ENCODE assay signal across 26 cellular contexts in genomic region chr10:129839285-129840195, GRCh38.
DNase-seq lines count a peak whose midpoint lies in the region; ATAC-seq and TF ChIP-seq lines count a peak whose summit lies in the region.
"Had no signal": no experiment of that assay in that cellular context is flagged by ENCODE, and none has a peak within 500 bp of the region (broad histone marks: within the 10 kb centered on the region; RNA-seq: fewer than 3 reads in every experiment).

No MANE protein-coding gene starts in this region.

- H3K4me2 ChIP-seq in osteoblast (ENCODE audit: insufficient read depth, low read length), result no peak overlapping the region
- H3K4me2 ChIP-seq: BLaER1 had no signal

- H3K4me1 Mint-ChIP-seq in natural killer cell treated with Interleukin-12 subunit alpha and Interleukin-12 subunit beta and Interleukin-15 and Interleukin-18, amount 100 ng/mL, for 72 hours (ENCODE audit: low read depth in 2 of 2), result no peaks in the 10 kb centered on the region
- H3K4me1 Mint-ChIP-seq in natural killer cell, result no peaks in the 10 kb centered on the region
- H3K4me1 Mint-ChIP-seq: CD14-positive monocyte; CD4-positive, alpha-beta memory T cell; CD4-positive, CD25-positive, alpha-beta regulatory T cell; CD8-positive, alpha-beta memory T cell had no signal

- H3K9me3 ChIP-seq in osteoblast (ENCODE audit: low read depth, low read length), result no peaks in the 10 kb centered on the region
- no peaks in the 10 kb centered on the region for H3K9me3 ChIP-seq in upper lobe of right lung
- no peaks in the 10 kb centered on the region for H3K9me3 ChIP-seq in SJCRH30 (replicated peaks)
- H3K9me3 ChIP-seq: BE2C, BLaER1 had no signal

- H3K27me3 Mint-ChIP-seq in natural killer cell treated with Interleukin-12 subunit alpha and Interleukin-12 subunit beta and Interleukin-15 and Interleukin-18, amount 100 ng/mL, for 72 hours, result no peaks in the 10 kb centered on the region
- H3K27me3 Mint-ChIP-seq in natural killer cell (ENCODE audit: low read depth in 2 of 2), result no peaks in the 10 kb centered on the region
- H3K27me3 Mint-ChIP-seq: CD4-positive, alpha-beta memory T cell; CD4-positive, CD25-positive, alpha-beta regulatory T cell; CD8-positive, alpha-beta memory T cell had no signal

- H3K9me3 Mint-ChIP-seq in natural killer cell treated with Interleukin-12 subunit alpha and Interleukin-12 subunit beta and Interleukin-15 and Interleukin-18, amount 100 ng/mL, for 72 hours, result no peaks in the 10 kb centered on the region
- no peaks in the 10 kb centered on the region for H3K9me3 Mint-ChIP-seq in natural killer cell
- H3K9me3 Mint-ChIP-seq: CD4-positive, CD25-positive, alpha-beta regulatory T cell had no signal

- peak; percentile 19 to 29 for ATAC-seq in natural killer cell treated with Interleukin-12 subunit alpha and Interleukin-12 subunit beta and Interleukin-15 and Interleukin-18, amount 100 ng/mL, for 72 hours
- no peak for ATAC-seq in natural killer cell
- peak; percentile 6 for ATAC-seq in upper lobe of right lung
- ATAC-seq in GM19452 (IDR thresholded peaks at IDR 0.05; ENCODE audit: unreplicated experiment), result no peak
- ATAC-seq: GM12878 had no signal

- H3K4me1 ChIP-seq in osteoblast (ENCODE audit: insufficient read depth, low read length) (no peaks in the 10 kb centered on the region), upper lobe of right lung (no peaks in the 10 kb centered on the region), SJCRH30 (no peaks in the 10 kb centered on the region)
- H3K4me1 ChIP-seq: BE2C, BLaER1 had no signal

- H3K36me3 Mint-ChIP-seq in natural killer cell treated with Interleukin-12 subunit alpha and Interleukin-12 subunit beta and Interleukin-15 and Interleukin-18, amount 100 ng/mL, for 72 hours, result no peaks in the 10 kb centered on the region
- H3K36me3 Mint-ChIP-seq in natural killer cell, result no peaks in the 10 kb centered on the region
- H3K36me3 Mint-ChIP-seq: CD14-positive monocyte; CD4-positive, alpha-beta memory T cell; CD4-positive, CD25-positive, alpha-beta regulatory T cell; CD8-positive, alpha-beta memory T cell had no signal

- H3K4me3 ChIP-seq in osteoblast (ENCODE audit: insufficient read depth, low read length) (no peak overlapping the region), upper lobe of right lung (no peak overlapping the region), SJCRH30 (no peak overlapping the region)
- H3K4me3 ChIP-seq: BLaER1, GM12878 had no signal

- H4K20me1 ChIP-seq in osteoblast (ENCODE audit: insufficient read depth, low read length), result no peaks in the 10 kb centered on the region
- H4K20me1 ChIP-seq: BLaER1 had no signal

- no peak overlapping the region for H3K4me3 Mint-ChIP-seq in natural killer cell treated with Interleukin-12 subunit alpha and Interleukin-12 subunit beta and Interleukin-15 and Interleukin-18, amount 100 ng/mL, for 72 hours
- no peak overlapping the region for H3K4me3 Mint-ChIP-seq in natural killer cell
- H3K4me3 Mint-ChIP-seq: CD14-positive monocyte; CD4-positive, alpha-beta memory T cell; CD4-positive, CD25-positive, alpha-beta regulatory T cell; CD8-positive, alpha-beta memory T cell had no signal

- TF ChIP-seq CTCF in natural killer cell (IDR thresholded peaks at IDR 0.05), result no peak
- TF ChIP-seq CTCF in osteoblast (IDR thresholded peaks at IDR 0.05; ENCODE audit: extremely low read depth, low read depth, low read length), result no peak
- no peak for TF ChIP-seq CTCF in upper lobe of right lung (IDR thresholded peaks at IDR 0.05)

- intact Hi-C loops in natural killer cell (cut with micrococcal nuclease), result no loop called here
- intact Hi-C loops in upper lobe of right lung (cut with DNase I), result no loop called here

- H3K79me2 ChIP-seq in osteoblast (ENCODE audit: insufficient read depth, low read length), result no peaks in the 10 kb centered on the region

- no peak overlapping the region for H2AFZ ChIP-seq in osteoblast (ENCODE audit: low read length)

- no peak for DNase-seq in natural killer cell treated with Interleukin-12 subunit alpha and Interleukin-12 subunit beta and Interleukin-15 and Interleukin-18, amount 100 ng/mL, for 72 hours (ENCODE audit: low spot score)
- no peak for DNase-seq in natural killer cell
- peak; percentile 29 for DNase-seq in ecto neural progenitor cell (ENCODE audit: low spot score)
- peak; percentile 66 for DNase-seq in osteoblast (ENCODE audit: insufficient read length, low spot score, missing footprints)
- DNase-seq in upper lobe of right lung, result peak; percentile 40
- no peak for DNase-seq in T-helper 2 cell
- DNase-seq in SJCRH30, result no peak
- DNase-seq: 8988T; ACHN; BE2C; C1 segment of cervical spinal cord; CD4-positive, alpha-beta memory T cell; CD4-positive, CD25-positive, alpha-beta regulatory T cell; CD8-positive, alpha-beta memory T cell; COR-L47; DMS 273 treated with DMSO at 0.1 percent for 48 hours; DMS153; DMS53; DMS79; DND-41; EL; GDM1 had no signal

- no peak overlapping the region for H3K27ac Mint-ChIP-seq in natural killer cell treated with Interleukin-12 subunit alpha and Interleukin-12 subunit beta and Interleukin-15 and Interleukin-18, amount 100 ng/mL, for 72 hours
- no peak overlapping the region for H3K27ac Mint-ChIP-seq in natural killer cell
- H3K27ac Mint-ChIP-seq: CD14-positive monocyte; CD4-positive, alpha-beta memory T cell; CD4-positive, CD25-positive, alpha-beta regulatory T cell; CD8-positive, alpha-beta memory T cell had no signal

- H3K27ac ChIP-seq in osteoblast (ENCODE audit: low read depth, low read length) (no peak overlapping the region), upper lobe of right lung (no peak overlapping the region), SJCRH30 (no peak overlapping the region)
- H3K27ac ChIP-seq: BLaER1 had no signal

- H3K27me3 ChIP-seq in osteoblast (ENCODE audit: insufficient read depth, low read length) (no peaks in the 10 kb centered on the region), upper lobe of right lung (no peaks in the 10 kb centered on the region), SJCRH30 (no peaks in the 10 kb centered on the region)
- H3K27me3 ChIP-seq: BE2C, BLaER1 had no signal

- peaks cover 54% of the 10 kb centered on the region for H3K36me3 ChIP-seq in osteoblast (ENCODE audit: insufficient read depth, low read length)
- H3K36me3 ChIP-seq in upper lobe of right lung, result no peaks in the 10 kb centered on the region
- H3K36me3 ChIP-seq in SJCRH30, result no peaks in the 10 kb centered on the region; the same call in 1 of the 2 replicates
- H3K36me3 ChIP-seq: BLaER1 had no signal

Comparison
In these comparisons a context has a peak if more than half of its experiments do, and no peak if none do; other contexts are left out.
1. ATAC-seq: peak in natural killer cell treated with Interleukin-12 subunit alpha and Interleukin-12 subunit beta and Interleukin-15 and Interleukin-18, amount 100 ng/mL, for 72 hours (2 of 2) and upper lobe of right lung (single experiment); none in natural killer cell (0 of 3) and GM19452 (single experiment).
2. DNase-seq: peak in ecto neural progenitor cell (single experiment), osteoblast (single experiment) and upper lobe of right lung (single experiment); none in natural killer cell treated with Interleukin-12 subunit alpha and Interleukin-12 subunit beta and Interleukin-15 and Interleukin-18, amount 100 ng/mL, for 72 hours (single experiment), natural killer cell (single experiment), T-helper 2 cell (0 of 5) and SJCRH30 (0 of 2).